Comparison of ENCODE assay signal across 8 cellular contexts in the genomic region with DNA sequence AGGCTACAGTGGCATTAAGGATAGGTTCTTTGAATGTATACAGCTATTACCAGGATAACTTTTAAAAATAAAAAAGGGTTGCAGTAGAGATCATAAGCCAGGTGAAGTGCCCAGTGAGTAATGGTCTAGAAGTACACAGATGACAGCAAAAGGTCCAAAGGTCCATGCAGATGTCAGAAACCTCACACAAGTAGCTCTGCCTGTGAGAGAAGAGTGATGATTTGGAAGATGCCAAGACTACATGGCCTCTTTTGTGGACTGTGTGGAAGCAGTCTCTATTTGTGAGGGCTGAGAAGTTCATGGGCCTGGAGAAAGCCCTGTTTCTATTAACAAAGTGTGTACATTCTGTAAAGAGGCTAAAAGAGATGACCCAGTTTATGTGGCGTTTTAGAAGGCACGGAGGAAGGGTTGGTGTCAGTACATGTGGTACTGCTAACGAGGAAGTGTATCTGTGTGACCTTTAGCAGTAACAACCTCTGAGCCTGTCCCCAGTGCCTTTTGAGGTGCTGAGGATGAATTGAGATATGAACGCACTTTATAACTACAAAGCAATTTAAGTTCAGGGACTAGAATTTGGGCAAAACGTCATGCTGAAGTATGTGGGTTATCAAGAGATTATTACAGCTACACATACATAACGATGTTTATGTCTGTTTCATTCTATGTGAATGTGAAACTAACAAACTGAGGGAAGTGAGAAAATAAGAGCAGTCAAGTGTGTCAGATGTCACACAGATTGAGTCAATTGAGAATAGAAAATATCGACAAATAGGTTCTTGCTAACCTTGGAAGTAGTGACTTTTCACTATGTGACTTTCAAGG. TPM values are rescaled to one million over a fixed set of nuclear protein-coding genes. Genes with fewer than 3 reads are reported as not detected.
DNase-seq lines count a peak whose midpoint lies in the region; ATAC-seq, FAIRE-seq and TF ChIP-seq lines count a peak whose summit lies in the region.

No MANE protein-coding gene starts in this region.

- H3K9me2 ChIP-seq in GM23248 (ENCODE audit: insufficient read depth): no peaks in the 10 kb centered on the region

- H3K36me3 Mint-ChIP-seq in CD4-positive, alpha-beta T cell (ENCODE audit: low read depth): peaks cover 25% of the 10 kb centered on the region
- H3K36me3 Mint-ChIP-seq in endothelial cell (ENCODE audit: low read depth, unreplicated experiment): peaks cover 10% of the 10 kb centered on the region

- DNase-seq in CD4-positive, alpha-beta T cell: no peak
- DNase-seq in GM19238 (ENCODE audit: insufficient read length, low spot score) (peak; percentile 31), K562 (ENCODE audit: extremely low read depth in 1 of 4, low spot score in 3 of 4) (peak in 2 of 4 experiments; percentile 16 to 21), NOMO-1 treated with DMSO at 0.1 percent for 48 hours (lab: John Stamatoyannopoulos, UW; ENCODE audit: unreplicated experiment) (no peak), GM23248 (no peak), endothelial cell (ENCODE audit: low spot score) (no peak), NCI-H345 (lab: John Stamatoyannopoulos, UW) (no peak)

- in situ Hi-C loops in K562 (cut with MboI) (no loop called here), GM23248 (cut with MboI) (loop anchor here (25.0 kb wide), 1 partner anchor 530 kb away; no protein-coding TSS in a partner anchor)

- no peak overlapping the region for H3K4me3 Mint-ChIP-seq in CD4-positive, alpha-beta T cell
- no peak overlapping the region for H3K4me3 Mint-ChIP-seq in endothelial cell (ENCODE audit: unreplicated experiment)

- H3K9ac ChIP-seq in K562 (ENCODE audit: insufficient read depth in 1 of 2, low read depth in 2 of 2, low read length in 2 of 2) (no peak overlapping the region), GM23248 (no peak overlapping the region)

- no peaks in the 10 kb centered on the region for H3K27me3 Mint-ChIP-seq in CD4-positive, alpha-beta T cell
- H3K27me3 Mint-ChIP-seq in endothelial cell (ENCODE audit: unreplicated experiment): peaks cover 1% of the 10 kb centered on the region

- TF ChIP-seq POLR2A in K562 (conservative IDR thresholded peaks at IDR 0.05): peak; percentile 67

- H3K36me3 ChIP-seq in K562 (ENCODE audit: control insufficient read depth, insufficient read depth, low read length): peaks cover 36% of the 10 kb centered on the region
- H3K36me3 ChIP-seq in GM23248 (ENCODE audit: low read depth): peaks cover 20% of the 10 kb centered on the region

- intact Hi-C loops in CD4-positive, alpha-beta T cell (cut with DNase I, micrococcal nuclease): no loop called here
- intact Hi-C loops in K562 (cut with micrococcal nuclease): no loop called here

- H3F3A ChIP-seq in GM23248 (ENCODE audit: insufficient read depth): peaks cover 26% of the 10 kb centered on the region

- H4K20me1 ChIP-seq in K562 (replicated peaks; ENCODE audit: control insufficient read depth, insufficient read depth, low read length) (peaks cover 21% of the 10 kb centered on the region), GM23248 (ENCODE audit: insufficient read depth) (no peaks in the 10 kb centered on the region; the same call in 1 of the 2 replicates)

- peaks cover 1 to 3% of the 10 kb centered on the region in 2 experiments; a peak in 2 of 5 replicates for H3K4me1 ChIP-seq in K562 (replicated peaks in 1 of 2; ENCODE audit: control insufficient read depth in 2 of 2, insufficient read depth in 2 of 2, low read length in 2 of 2)
- peaks cover 8% of the 10 kb centered on the region for H3K4me1 ChIP-seq in GM23248 (ENCODE audit: insufficient read depth)

- H3K27ac Mint-ChIP-seq in CD4-positive, alpha-beta T cell: peak overlapping the region; percentile 3
- no peak overlapping the region for H3K27ac Mint-ChIP-seq in endothelial cell (ENCODE audit: unreplicated experiment)

- CTCF ChIA-PET in CD4-positive, alpha-beta T cell (lab: Charles Lee): interaction anchor here (1.1 to 3.1 kb wide), 2 partner anchors 18 to 24 kb away, joined by 4 to 7 read pairs; no protein-coding TSS in a partner anchor
- CTCF ChIA-PET in K562 (lab: Yijun Ruan, JAX; ENCODE audit: low intra/inter-chr PET ratio): no interaction called here

- no TSS peak for BruUV-seq in K562 (replicated peaks; lab: Mats Ljungman, UMichigan)

- ATAC-seq in CD4-positive, alpha-beta T cell (ENCODE audit: poor library complexity): peak; percentile 25
- ATAC-seq in HG03095 (IDR thresholded peaks at IDR 0.05; ENCODE audit: unreplicated experiment) (peak; percentile 88), K562 (peak; percentile 59)

- 22% methylated on average over 7 of the region's 7 CpGs for WGBS in K562 (ENCODE audit: insufficient coverage, low coverage, missing lambda C conversion rate)
- WGBS in GM23248 (ENCODE audit: low coverage in 1 of 2, low lambda C conversion rate in 2 of 2, missing lambda C conversion rate in 2 of 2), 2 experiments: 55 to 59% methylated on average over 7 of the region's 7 CpGs

- FAIRE-seq in K562 (lab: Jason Lieb, UNC): peak; percentile 60

- H3K4me3 ChIP-seq in K562 (no peak overlapping the region), GM23248 (no peak overlapping the region)

- H3K27ac ChIP-seq in CD4-positive, alpha-beta T cell (ENCODE audit: low read depth, low read length): no peak overlapping the region
- H3K27ac ChIP-seq in K562 (ENCODE audit: extremely low read depth, low read depth, low read length): no peak overlapping the region
- H3K27ac ChIP-seq in GM23248: no peak overlapping the region

- no peaks in the 10 kb centered on the region for H3K9me3 ChIP-seq in CD4-positive, alpha-beta T cell (ENCODE audit: control insufficient read depth, low read length)
- no peaks in the 10 kb centered on the region for H3K9me3 ChIP-seq in K562 (replicated peaks; ENCODE audit: control insufficient read depth, insufficient read depth, low read depth, low read length)
- H3K9me3 ChIP-seq in GM23248 (ENCODE audit: low read depth): no peaks in the 10 kb centered on the region

- H3K79me2 ChIP-seq in K562 (ENCODE audit: control insufficient read depth, insufficient read depth, low read length) (peaks cover 14% of the 10 kb centered on the region), GM23248 (ENCODE audit: insufficient read depth) (peaks cover 18% of the 10 kb centered on the region)

- no peaks in the 10 kb centered on the region for H3K27me3 ChIP-seq in CD4-positive, alpha-beta T cell (ENCODE audit: control insufficient read depth, insufficient read depth, low read length)
- H3K27me3 ChIP-seq in K562 (ENCODE audit: control insufficient read depth in 2 of 2, insufficient read depth in 2 of 2, low read length in 2 of 2) (no peaks in the 10 kb centered on the region), GM23248 (replicated peaks; ENCODE audit: insufficient read depth) (no peaks in the 10 kb centered on the region)

- no peak overlapping the region for H2AFZ ChIP-seq in K562 (ENCODE audit: low read depth, low read length)
- no peak overlapping the region for H2AFZ ChIP-seq in GM23248

- no peak for TF ChIP-seq CTCF in CD4-positive, alpha-beta T cell (IDR thresholded peaks at IDR 0.05)
- no peak for TF ChIP-seq CTCF in K562 (IDR thresholded peaks at IDR 0.05 in 2 of 3, conservative IDR thresholded peaks at IDR 0.05 in 1 of 3; ENCODE audit: insufficient read depth in 2 of 3, low read depth in 1 of 3, low read length in 3 of 3)
- TF ChIP-seq CTCF in endothelial cell (IDR thresholded peaks at IDR 0.05; ENCODE audit: unreplicated experiment): no peak

- TF ChIP-seq EP300 in K562 (IDR thresholded peaks at IDR 0.05; ENCODE audit: low read length): no peak

- no peaks in the 10 kb centered on the region for H3K9me3 Mint-ChIP-seq in CD4-positive, alpha-beta T cell
- H3K9me3 Mint-ChIP-seq in endothelial cell (ENCODE audit: unreplicated experiment): no peaks in the 10 kb centered on the region

- peaks cover 4% of the 10 kb centered on the region for H3K9me1 ChIP-seq in K562 (ENCODE audit: control insufficient read depth, insufficient read depth, low read length)

- POLR2A ChIA-PET in CD4-positive, alpha-beta T cell (lab: Charles Lee): interaction anchor here (1.8 kb wide), 1 partner anchor 8 kb away, joined by 5 read pairs; the partner anchor contains the start of gene CYCS
- POLR2A ChIA-PET in K562 (lab: Yijun Ruan, JAX): interaction anchor here (0.6 to 1.0 kb wide), 6 partner anchors 8 to 289 kb away, joined by 3 to 7 read pairs (median 4); partner anchors contain the start of gene CYCS

- peaks cover 27% of the 10 kb centered on the region for H3K4me1 Mint-ChIP-seq in CD4-positive, alpha-beta T cell (ENCODE audit: low read depth)
- peaks cover 4% of the 10 kb centered on the region for H3K4me1 Mint-ChIP-seq in endothelial cell (ENCODE audit: unreplicated experiment)

- H3K4me2 ChIP-seq in K562 (ENCODE audit: insufficient read depth, low read length) (no peak overlapping the region), GM23248 (ENCODE audit: unreplicated experiment) (no peak overlapping the region)

- TF ChIP-seq RAD21 in K562 (CRISPR knock-in tag; conservative IDR thresholded peaks at IDR 0.05 in 1 of 2, IDR thresholded peaks at IDR 0.05 in 1 of 2): no peak

TF ChIP-seq in K562, 482 proteins besides CTCF, POLR2A, EP300 and RAD21 (continues in another document):
- no peak for TF ChIP-seq NFXL1 (CRISPR knock-in tag; IDR thresholded peaks at IDR 0.05)

RNA-seq across cellular contexts. Expression of gene CYCS, which starts 7.6 kb away (rescaled TPM):
- total RNA-seq in CD4-positive, alpha-beta T cell: 100 to 1,000 TPM; 126 to 131 TPM
- 31.9 and 73.5 TPM in 2 replicates for total RNA-seq in K562 (2011; cell fraction: chromatin; rRNA removed; ENCODE audit: low replicate concordance)
- total RNA-seq in K562 (2011; cell fraction: nucleolus; rRNA removed): 34.5 and 37.9 TPM in 2 replicates
- 69.7 and 114 TPM in 2 replicates for total RNA-seq in K562 (2011; cell fraction: nucleoplasm; rRNA removed)
- total RNA-seq in K562 (2014; rRNA removed) (188 and 206 TPM in 2 replicates), K562 (2014; rRNA removed; fragmentation: Illumina TruSeq; extraction: Trizol) (702 and 833 TPM in 2 replicates), K562 (2015; rRNA removed; fragmentation: Illumina TruSeq; extraction: Trizol) (373 and 408 TPM in 2 replicates), K562 (2021) (438 and 485 TPM in 2 replicates), endothelial cell (ENCODE audit: unreplicated experiment) (54.9 TPM)
- polyA plus RNA-seq in K562 (2011; rRNA removed) (229 and 365 TPM in 2 replicates), K562 (2014; fragmentation: Illumina TruSeq; extraction: Trizol) (697 and 770 TPM in 2 replicates), K562 (2014; fragmentation: Nextera tagmentation; extraction: Ambion mirVana) (1,000 to 10,000 TPM in 1 of 2 experiments, 100 to 1,000 TPM in 1; 978 to 1,425 TPM), K562 (2014; rRNA removed) (352 and 357 TPM in 2 replicates), GM23248 (2016; fragmentation: Nextera tagmentation; extraction: Ambion mirVana) (156 TPM in 2 replicates)
- 26.7 and 85.8 TPM in 2 replicates for polyA plus RNA-seq in K562 (2011; cell fraction: cytosol; rRNA removed)
- 26.4 and 45.1 TPM in 2 replicates for polyA plus RNA-seq in K562 (2011; cell fraction: nucleus; rRNA removed)
- polyA plus RNA-seq in K562 (2012): 281 and 418 TPM in 2 replicates
- 133 and 167 TPM in 2 replicates for polyA minus RNA-seq in K562 (2011; rRNA and poly(A)+ RNA removed)
- polyA minus RNA-seq in K562 (2011; cell fraction: cytosol; rRNA and poly(A)+ RNA removed): 71.4 and 87.0 TPM in 2 replicates
- 35.1 and 54.0 TPM in 2 replicates for polyA minus RNA-seq in K562 (2011; cell fraction: nucleus; rRNA and poly(A)+ RNA removed)
- 51.6 and 56.9 TPM in 2 replicates for total RNA-seq in GM23248 (2014; rRNA removed; shearing (Covaris generic))

Comparison
In these comparisons a context has a peak if more than half of its experiments do, and no peak if none do; other contexts are left out.
1. ATAC-seq: peak in every context shown above with its lines; median percentile 88 in HG03095; 59 in K562; 25 in CD4-positive, alpha-beta T cell.